Comparison of ENCODE assay signal across 9 cellular contexts in genomic region chr12:48934312-48934706, GRCh38. TPM values are rescaled to one million over a fixed set of nuclear protein-coding genes. Genes with fewer than 3 reads are reported as not detected.
A peak's percentile ranks its signal among the peaks of the same experiment; 100 is the strongest.
DNase-seq lines count a peak whose midpoint lies in the region; ATAC-seq and TF ChIP-seq lines count a peak whose summit lies in the region.
"Had no signal": no experiment of that assay in that cellular context is flagged by ENCODE, and none has a peak within 500 bp of the region (broad histone marks: within the 10 kb centered on the region; RNA-seq: fewer than 3 reads in every experiment).

No MANE protein-coding gene starts in this region.

- H3K4me3 ChIP-seq in mammary epithelial cell (replicated peaks in 1 of 3; ENCODE audit: insufficient read depth in 1 of 3, low read depth in 2 of 3, low read length in 3 of 3) (no peak overlapping the region), epithelial cell of proximal tubule (ENCODE audit: low read depth, low read length) (no peak overlapping the region), stomach (no peak overlapping the region)

- DNase-seq in MCF 10A (ENCODE audit: unreplicated experiment) (peak; percentile 21), mammary epithelial cell (no peak), NCI-H69 (lab: John Stamatoyannopoulos, UW) (peak; percentile 25), epithelial cell of proximal tubule (ENCODE audit: low read depth) (no peak), stomach (no peak), GDM1 (lab: John Stamatoyannopoulos, UW) (no peak)
- DNase-seq: effector CD4-positive, alpha-beta T cell had no signal

- H3K79me2 ChIP-seq in mammary epithelial cell (ENCODE audit: insufficient read depth, low read length) = peaks cover 12% of the 10 kb centered on the region

- TF ChIP-seq EP300 in stomach (IDR thresholded peaks at IDR 0.05) = no peak

- no peaks in the 10 kb centered on the region for H3K4me1 Mint-ChIP-seq in MCF 10A (ENCODE audit: insufficient read depth, unreplicated experiment)

- H3K9me3 ChIP-seq in mammary epithelial cell (replicated peaks; ENCODE audit: insufficient read depth, low read length) (no peaks in the 10 kb centered on the region), stomach (no peaks in the 10 kb centered on the region)

- H2AFZ ChIP-seq in mammary epithelial cell (ENCODE audit: low read depth, low read length) = no peak overlapping the region

- no peak overlapping the region for H3K4me2 ChIP-seq in mammary epithelial cell (ENCODE audit: insufficient read depth, low read depth, low read length)

- no peaks in the 10 kb centered on the region for H4K20me1 ChIP-seq in mammary epithelial cell (ENCODE audit: insufficient read depth, low read length)

- no peaks in the 10 kb centered on the region for H3K9me3 Mint-ChIP-seq in MCF 10A (ENCODE audit: unreplicated experiment)

- TF ChIP-seq CTCF in MCF 10A (IDR thresholded peaks at IDR 0.05; ENCODE audit: unreplicated experiment) = peak; percentile 12
- TF ChIP-seq CTCF in mammary epithelial cell (conservative IDR thresholded peaks at IDR 0.05 in 1 of 2, IDR thresholded peaks at IDR 0.05 in 1 of 2; ENCODE audit: extremely low read depth in 1 of 2, insufficient read depth in 1 of 2, low read depth in 1 of 2, low read length in 2 of 2) = peak in 1 of 2 donors; percentile 33
- TF ChIP-seq CTCF in epithelial cell of proximal tubule (conservative IDR thresholded peaks at IDR 0.05; ENCODE audit: low read depth, low read length) = peak; percentile 52
- no peak for TF ChIP-seq CTCF in stomach (IDR thresholded peaks at IDR 0.05)

- H3K27ac Mint-ChIP-seq in MCF 10A (ENCODE audit: low read depth, unreplicated experiment) = no peak overlapping the region

- H3K4me1 ChIP-seq in mammary epithelial cell (ENCODE audit: insufficient read depth, low read length) (no peaks in the 10 kb centered on the region), stomach (no peaks in the 10 kb centered on the region)

- intact Hi-C loops in MCF 10A (cut with micrococcal nuclease) (loop anchor here (1.0 kb wide), 1 partner anchor 61 kb away; no protein-coding TSS in a partner anchor), mammary epithelial cell (cut with micrococcal nuclease) (no loop called here), stomach (cut with DNase I; ENCODE audit: low total_unique reads) (no loop called here)

- H3K27ac ChIP-seq in mammary epithelial cell (ENCODE audit: insufficient read depth, low read depth, low read length) = no peak overlapping the region
- peak overlapping the region in 4 of 5 donors; percentile 32 to 42 (median 36) for H3K27ac ChIP-seq in stomach

- H3K27me3 ChIP-seq in mammary epithelial cell (ENCODE audit: insufficient read depth, low read length) (no peaks in the 10 kb centered on the region), stomach (no peaks in the 10 kb centered on the region)

- CTCF ChIA-PET in MCF 10A (lab: Yijun Ruan, JAX) = interaction anchor here (0.8 to 5.6 kb wide), 12 partner anchors 9 to 100 kb away, joined by 3 to 56 read pairs (median 4); partner anchors contain the start of genes ARF3 and DDX23
- CTCF ChIA-PET in mammary epithelial cell (lab: Charles Lee; ENCODE audit: low non-redundant PET) = interaction anchor here (0.7 kb wide), 1 partner anchor 11 kb away, joined by 3 read pairs; no protein-coding TSS in a partner anchor

- H3K27me3 Mint-ChIP-seq in MCF 10A (ENCODE audit: insufficient read depth, unreplicated experiment) = no peaks in the 10 kb centered on the region

- 88% methylated on average over 1 of the region's 1 CpG for WGBS in mammary epithelial cell (ENCODE audit: low coverage, missing lambda C conversion rate)
- 93 to 100% (median 100%) methylated on average over 1 of the region's 1 CpG for WGBS in stomach, 5 donors

- H3K9ac ChIP-seq in mammary epithelial cell (ENCODE audit: insufficient read depth, low read length) = no peak overlapping the region

- H3K36me3 ChIP-seq in mammary epithelial cell (ENCODE audit: insufficient read depth, low read length) (peaks cover 24% of the 10 kb centered on the region), stomach (peaks cover 36 to 94% (median 90%) of the 10 kb centered on the region in 4 donors)

- peaks cover 72% of the 10 kb centered on the region for H3K36me3 Mint-ChIP-seq in MCF 10A (ENCODE audit: insufficient read depth, unreplicated experiment)

- BruUV-seq in MCF 10A (replicated peaks; lab: Mats Ljungman, UMichigan) = no TSS peak
- no TSS peak for BruUV-seq in mammary epithelial cell (replicated peaks; lab: Mats Ljungman, UMichigan)

- in situ Hi-C loops in mammary epithelial cell (cut with MboI; ENCODE audit: low sequenced_read_pairs in 2 of 2) = loop anchor here in 1 of 2 donors (10.0 kb wide), 1 partner anchor 70 kb away; the partner anchor contains the start of gene RND1

- TF ChIP-seq POLR2A in stomach (IDR thresholded peaks at IDR 0.05) = no peak

- POLR2A ChIA-PET in MCF 10A (lab: Yijun Ruan, JAX) = interaction anchor here (0.6 to 1.0 kb wide), 3 partner anchors 20 to 126 kb away, joined by 3 to 4 read pairs (median 3); partner anchors contain the start of gene ARF3

- dilution Hi-C loops in mammary epithelial cell (cut with HindIII; ENCODE audit: low sequenced_read_pairs) = no loop called here

- H3K4me3 Mint-ChIP-seq in MCF 10A (ENCODE audit: unreplicated experiment) = no peak overlapping the region

- ATAC-seq in GM21717 (IDR thresholded peaks at IDR 0.05; ENCODE audit: unreplicated experiment) = no peak
- ATAC-seq in GM18909 (IDR thresholded peaks at IDR 0.05; ENCODE audit: poor library complexity, unreplicated experiment) = no peak

RNA-seq across cellular contexts. Expression of gene FKBP11, which starts 9.0 kb away (rescaled TPM):
- total RNA-seq in MCF 10A (2022) (11.0 and 13.1 TPM in 2 replicates), mammary epithelial cell (10 to 100 TPM in 1 of 2 donors, 1 to 10 TPM in 1; 5.2 to 11.4 TPM), epithelial cell of proximal tubule (21.0 and 21.8 TPM in 2 replicates), stomach (10 to 100 TPM in 3 of 5 donors, 1 to 10 TPM in 2; 7.6 to 53.6 (median 16.0) TPM)
- polyA plus RNA-seq in mammary epithelial cell (19.6 TPM), stomach (10 to 100 TPM; 32.7 to 63.6 (median 47.7) TPM)
- 51.6 TPM for polyA minus RNA-seq in mammary epithelial cell

RNA-seq across cellular contexts. Expression of gene ARF3, which starts 23.0 kb away (rescaled TPM):
- total RNA-seq in MCF 10A (2022) = 117 and 129 TPM in 2 replicates
- total RNA-seq in mammary epithelial cell = 100 to 1,000 TPM in 1 of 2 donors, 10 to 100 TPM in 1; 87.9 to 201 TPM
- 200 TPM for polyA plus RNA-seq in mammary epithelial cell
- polyA minus RNA-seq in mammary epithelial cell = 258 TPM
- 62.8 and 108 TPM in 2 replicates for total RNA-seq in epithelial cell of proximal tubule
- 10 to 100 TPM; 35.0 to 54.5 (median 42.4) TPM for total RNA-seq in stomach
- 10 to 100 TPM; 34.7 to 56.5 (median 42.6) TPM for polyA plus RNA-seq in stomach

RNA-seq across cellular contexts. Expression of gene WNT10B, which starts 37.2 kb away (rescaled TPM):
- total RNA-seq in MCF 10A (2022) = 1.1 TPM in 1 of 2 replicates, not detected in the other
- total RNA-seq in mammary epithelial cell = 1 to 10 TPM in 1 of 2 donors, under 1 TPM in 1; 0.17 to 1.1 TPM
- polyA plus RNA-seq in mammary epithelial cell = 0.75 TPM
- polyA minus RNA-seq in mammary epithelial cell = not detected
- not detected in 2 replicates for total RNA-seq in epithelial cell of proximal tubule
- 10 to 100 TPM in 1 of 5 donors, 1 to 10 TPM in 1, not detected in 3; 3.1 to 21.7 TPM for total RNA-seq in stomach
- under 1 TPM in 1 of 3 donors, not detected in 2; 0.68 TPM for polyA plus RNA-seq in stomach

RNA-seq across cellular contexts. Expression of gene WNT1, which starts 43.8 kb away (rescaled TPM):
- total RNA-seq in MCF 10A (2022) (not detected in 2 replicates), mammary epithelial cell (not detected), epithelial cell of proximal tubule (not detected in 2 replicates), stomach (not detected)
- polyA plus RNA-seq in mammary epithelial cell (not detected), stomach (not detected)
- not detected for polyA minus RNA-seq in mammary epithelial cell

Comparison
In these comparisons a context has a peak if more than half of its experiments do, and no peak if none do; other contexts are left out.
1. DNase-seq: peak in MCF 10A (single experiment) and NCI-H69 (single experiment); none in mammary epithelial cell (single experiment), epithelial cell of proximal tubule (single experiment), stomach (single experiment) and GDM1 (single experiment).
2. CTCF ChIP-seq: peak in MCF 10A (single experiment) and epithelial cell of proximal tubule (single experiment); none in stomach (0 of 7).